13 cellular contexts compared by ENCODE assay signal in genomic region chr19:42024622-42025111, GRCh38. TPM values are rescaled to one million over a fixed set of nuclear protein-coding genes. Genes with fewer than 3 reads are reported as not detected.
A peak's percentile ranks its signal among the peaks of the same experiment; 100 is the strongest.
DNase-seq lines count a peak whose midpoint lies in the region; ATAC-seq and TF ChIP-seq lines count a peak whose summit lies in the region.
"Had no signal": no experiment of that assay in that cellular context is flagged by ENCODE, and none has a peak within 500 bp of the region (broad histone marks: within the 10 kb centered on the region; RNA-seq: fewer than 3 reads in every experiment).

No MANE protein-coding gene starts in this region.

- BruUV-seq in MCF 10A (replicated peaks; lab: Mats Ljungman, UMichigan): no TSS peak

- TF ChIP-seq CTCF in breast epithelium (IDR thresholded peaks at IDR 0.05) (no peak), MCF 10A (IDR thresholded peaks at IDR 0.05; ENCODE audit: unreplicated experiment) (no peak), fibroblast of lung (conservative IDR thresholded peaks at IDR 0.05 in 1 of 2, IDR thresholded peaks at IDR 0.05 in 1 of 2; ENCODE audit: low read depth in 1 of 2, low read length in 2 of 2) (no peak)

- H3K36me3 ChIP-seq in breast epithelium (no peaks in the 10 kb centered on the region), fibroblast of lung (ENCODE audit: control insufficient read depth, insufficient read depth, low read length) (no peaks in the 10 kb centered on the region), aorta (ENCODE audit: control insufficient read depth in 1 of 2, insufficient read depth in 2 of 2, low read length in 1 of 2) (peaks cover 0 to 2% of the 10 kb centered on the region in 2 donors)
- no peaks in the 10 kb centered on the region for H3K36me3 ChIP-seq in CD4-positive, alpha-beta memory T cell (ENCODE audit: insufficient read depth, low read length)
- H3K36me3 ChIP-seq: adrenal gland, SJCRH30 had no signal

- H3K4me2 ChIP-seq in fibroblast of lung (ENCODE audit: extremely low read depth, insufficient read depth, low read length): no peak overlapping the region

- peaks cover 22% of the 10 kb centered on the region for H3K27me3 Mint-ChIP-seq in MCF 10A (ENCODE audit: insufficient read depth, unreplicated experiment)
- peaks cover 12 to 15% of the 10 kb centered on the region in 2 donors for H3K27me3 Mint-ChIP-seq in CD4-positive, alpha-beta memory T cell
- peaks cover 4% of the 10 kb centered on the region for H3K27me3 Mint-ChIP-seq in activated CD8-positive, alpha-beta T cell treated with anti-CD3 and anti-CD28 coated beads, Interleukin-2, amount 10 ng/mL, durations not matched to agents 7 days and 5 days (ENCODE audit: low read depth)

- no peaks in the 10 kb centered on the region for H3K79me2 ChIP-seq in fibroblast of lung (ENCODE audit: control insufficient read depth, insufficient read depth, low read length)

- no peak for TF ChIP-seq POLR2A in breast epithelium (IDR thresholded peaks at IDR 0.05)

- H3K9me3 ChIP-seq in breast epithelium (no peaks in the 10 kb centered on the region), fibroblast of lung (ENCODE audit: control insufficient read depth, insufficient read depth, low read depth, low read length) (no peaks in the 10 kb centered on the region), aorta (ENCODE audit: control insufficient read depth, low read length) (no peaks in the 10 kb centered on the region)
- H3K9me3 ChIP-seq in CD4-positive, alpha-beta memory T cell (ENCODE audit: control insufficient read depth in 1 of 2, low read length in 2 of 2): no peaks in the 10 kb centered on the region
- H3K9me3 ChIP-seq: adrenal gland, SJCRH30 had no signal

- H3K4me3 ChIP-seq in breast epithelium (no peak overlapping the region), fibroblast of lung (replicated peaks in 1 of 4; ENCODE audit: control extremely low read depth in 1 of 4, insufficient read depth in 1 of 4, low read depth in 3 of 4, low read length in 4 of 4) (no peak overlapping the region), aorta (ENCODE audit: low read length in 2 of 2) (no peak overlapping the region)
- H3K4me3 ChIP-seq in CD4-positive, alpha-beta memory T cell (ENCODE audit: low read length in 2 of 2): no peak overlapping the region
- H3K4me3 ChIP-seq: adrenal gland, K562, SJCRH30 had no signal

- H3K4me3 Mint-ChIP-seq in MCF 10A (ENCODE audit: unreplicated experiment): no peak overlapping the region
- H3K4me3 Mint-ChIP-seq in CD4-positive, alpha-beta memory T cell: no peak overlapping the region
- no peak overlapping the region for H3K4me3 Mint-ChIP-seq in activated CD8-positive, alpha-beta T cell treated with anti-CD3 and anti-CD28 coated beads, Interleukin-2, amount 10 ng/mL, durations not matched to agents 7 days and 5 days
- H3K4me3 Mint-ChIP-seq: activated T-cell treated with anti-CD3 and anti-CD28 coated beads, Interleukin-2, amount 50 U/mL, for 24 hours had no signal

- H3K4me1 ChIP-seq in breast epithelium: no peaks in the 10 kb centered on the region
- peaks cover 3% of the 10 kb centered on the region for H3K4me1 ChIP-seq in fibroblast of lung (ENCODE audit: control insufficient read depth, extremely low read depth, insufficient read depth, low read length)
- no peaks in the 10 kb centered on the region for H3K4me1 ChIP-seq in aorta (ENCODE audit: control insufficient read depth in 1 of 2, insufficient read depth in 2 of 2, low read length in 2 of 2)
- H3K4me1 ChIP-seq in CD4-positive, alpha-beta memory T cell (ENCODE audit: insufficient read depth, low read length): no peaks in the 10 kb centered on the region
- H3K4me1 ChIP-seq: adrenal gland, SJCRH30 had no signal

- H3K36me3 Mint-ChIP-seq in MCF 10A (ENCODE audit: insufficient read depth, unreplicated experiment): peaks cover 7% of the 10 kb centered on the region
- H3K36me3 Mint-ChIP-seq in CD4-positive, alpha-beta memory T cell: no peaks in the 10 kb centered on the region
- no peaks in the 10 kb centered on the region for H3K36me3 Mint-ChIP-seq in activated CD8-positive, alpha-beta T cell treated with anti-CD3 and anti-CD28 coated beads, Interleukin-2, amount 10 ng/mL, durations not matched to agents 7 days and 5 days (ENCODE audit: low read depth)

- no peak overlapping the region for H3K9ac ChIP-seq in fibroblast of lung (ENCODE audit: insufficient read depth, low read length)

- no peaks in the 10 kb centered on the region for H3K27me3 ChIP-seq in breast epithelium
- peaks cover 2% of the 10 kb centered on the region for H3K27me3 ChIP-seq in fibroblast of lung (ENCODE audit: control insufficient read depth, insufficient read depth, low read length)
- no peaks in the 10 kb centered on the region for H3K27me3 ChIP-seq in aorta (ENCODE audit: control insufficient read depth in 1 of 2, insufficient read depth in 2 of 2, low read length in 1 of 2)
- H3K27me3 ChIP-seq in CD4-positive, alpha-beta memory T cell (ENCODE audit: insufficient read depth, low read length): no peaks in the 10 kb centered on the region
- H3K27me3 ChIP-seq: adrenal gland, SJCRH30 had no signal

- WGBS in aorta, 2 donors: 3 to 4% methylated on average over 12 of the region's 12 CpGs

- H2AFZ ChIP-seq in fibroblast of lung (ENCODE audit: low read length): no peak overlapping the region

- H3K27ac ChIP-seq in breast epithelium: peak overlapping the region; percentile 12 to 54
- H3K27ac ChIP-seq in fibroblast of lung (ENCODE audit: insufficient read depth, low read length): no peak overlapping the region
- no peak overlapping the region for H3K27ac ChIP-seq in aorta (ENCODE audit: low read depth in 1 of 2, low read length in 2 of 2)
- H3K27ac ChIP-seq in CD4-positive, alpha-beta memory T cell (ENCODE audit: low read depth, low read length): no peak overlapping the region
- H3K27ac ChIP-seq: adrenal gland, SJCRH30 had no signal

- H3K4me1 Mint-ChIP-seq in MCF 10A (ENCODE audit: insufficient read depth, unreplicated experiment): peaks cover 6% of the 10 kb centered on the region
- H3K4me1 Mint-ChIP-seq in CD4-positive, alpha-beta memory T cell: peaks cover 0 to 4% (median under 1%) of the 10 kb centered on the region in 4 donors
- H3K4me1 Mint-ChIP-seq in activated CD8-positive, alpha-beta T cell treated with anti-CD3 and anti-CD28 coated beads, Interleukin-2, amount 10 ng/mL, durations not matched to agents 7 days and 5 days (ENCODE audit: low read depth): peaks cover 5% of the 10 kb centered on the region

- intact Hi-C loops in breast epithelium (cut with DNase I; ENCODE audit: low total_unique reads): no loop called here
- intact Hi-C loops in MCF 10A (cut with micrococcal nuclease): no loop called here
- intact Hi-C loops in aorta (cut with DNase I): no loop called here
- intact Hi-C loops in CD4-positive, alpha-beta memory T cell (cut with micrococcal nuclease): no loop called here

- ATAC-seq in aorta (ENCODE audit: low FRiP score): peak; percentile 56
- ATAC-seq in activated CD8-positive, alpha-beta T cell treated with anti-CD3 and anti-CD28 coated beads, Interleukin-2, amount 10 ng/mL, durations not matched to agents 7 days and 5 days: no peak

- H4K20me1 ChIP-seq in fibroblast of lung (ENCODE audit: control insufficient read depth, extremely low read depth, insufficient read depth, low read length): no peaks in the 10 kb centered on the region

- CTCF ChIA-PET in MCF 10A (lab: Yijun Ruan, JAX): no interaction called here
- CTCF ChIA-PET in CD4-positive, alpha-beta memory T cell (lab: Charles Lee; ENCODE audit: partially characterized antibody): no interaction called here
- CTCF ChIA-PET in activated CD8-positive, alpha-beta T cell treated with anti-CD3 and anti-CD28 coated beads, Interleukin-2, amount 10 ng/mL, durations not matched to agents 7 days and 5 days (lab: Charles Lee): interaction anchor here (1.6 to 1.9 kb wide), 2 partner anchors 10 to 41 kb away, joined by 3 to 11 read pairs; no protein-coding TSS in a partner anchor

- no peaks in the 10 kb centered on the region for H3K9me3 Mint-ChIP-seq in MCF 10A (ENCODE audit: unreplicated experiment)
- no peaks in the 10 kb centered on the region for H3K9me3 Mint-ChIP-seq in CD4-positive, alpha-beta memory T cell
- no peaks in the 10 kb centered on the region for H3K9me3 Mint-ChIP-seq in activated CD8-positive, alpha-beta T cell treated with anti-CD3 and anti-CD28 coated beads, Interleukin-2, amount 10 ng/mL, durations not matched to agents 7 days and 5 days (ENCODE audit: insufficient read depth)
- H3K9me3 Mint-ChIP-seq: activated T-cell treated with anti-CD3 and anti-CD28 coated beads, Interleukin-2, amount 50 U/mL, for 24 hours had no signal

- no peak overlapping the region for H3K27ac Mint-ChIP-seq in MCF 10A (ENCODE audit: low read depth, unreplicated experiment)
- no peak overlapping the region for H3K27ac Mint-ChIP-seq in CD4-positive, alpha-beta memory T cell
- no peak overlapping the region for H3K27ac Mint-ChIP-seq in activated CD8-positive, alpha-beta T cell treated with anti-CD3 and anti-CD28 coated beads, Interleukin-2, amount 10 ng/mL, durations not matched to agents 7 days and 5 days
- H3K27ac Mint-ChIP-seq: activated T-cell treated with anti-CD3 and anti-CD28 coated beads, Interleukin-2, amount 50 U/mL, for 24 hours had no signal

- peak in 1 of 2 donors; percentile 24 for DNase-seq in breast epithelium (ENCODE audit: low spot score in 2 of 2)
- no peak for DNase-seq in MCF 10A (ENCODE audit: unreplicated experiment)
- DNase-seq in fibroblast of lung (ENCODE audit: low read depth in 2 of 2): peak; percentile 55 to 57
- DNase-seq in medulla oblongata (ENCODE audit: extremely low spot score): peak; percentile 26
- peak; percentile 63 to 81 for DNase-seq in aorta
- DNase-seq in OCI-M1 (lab: John Stamatoyannopoulos, UW): no peak
- DNase-seq in CD4-positive, alpha-beta memory T cell: no peak
- DNase-seq in activated CD8-positive, alpha-beta T cell treated with anti-CD3 and anti-CD28 coated beads, Interleukin-2, amount 10 ng/mL, durations not matched to agents 7 days and 5 days: no peak
- DNase-seq: activated T-cell treated with anti-CD3 and anti-CD28 coated beads, Interleukin-2, amount 50 U/mL, for 24 hours; adrenal gland; NCI-H1930; SJCRH30 had no signal

- POLR2A ChIA-PET in MCF 10A (lab: Yijun Ruan, JAX): no interaction called here
- POLR2A ChIA-PET in CD4-positive, alpha-beta memory T cell (lab: Charles Lee; ENCODE audit: partially characterized antibody): no interaction called here
- POLR2A ChIA-PET in activated CD8-positive, alpha-beta T cell treated with anti-CD3 and anti-CD28 coated beads, Interleukin-2, amount 10 ng/mL, durations not matched to agents 7 days and 5 days (lab: Charles Lee): no interaction called here

RNA-seq across cellular contexts. Expression of gene ATP1A3, which starts 30.6 kb away (rescaled TPM):
- total RNA-seq in breast epithelium: not detected
- not detected in 2 replicates for total RNA-seq in MCF 10A (2022)
- total RNA-seq in fibroblast of lung: under 0.01 and 0.17 TPM in 2 replicates
- polyA plus RNA-seq in fibroblast of lung: 0.05 TPM in 1 of 2 replicates, not detected in the other
- 0.16 and 0.20 TPM in 2 replicates for polyA plus RNA-seq in fibroblast of lung (2012)
- polyA minus RNA-seq in fibroblast of lung (ENCODE audit: low replicate concordance): 0.59 and 1.1 TPM in 2 replicates
- total RNA-seq in aorta: not detected
- polyA plus RNA-seq in aorta: under 1 TPM in 1 of 2 donors, not detected in 1; 0.38 TPM
- 1 to 10 TPM; 2.7 to 3.5 TPM for total RNA-seq in CD4-positive, alpha-beta memory T cell
- polyA plus RNA-seq in CD4-positive, alpha-beta memory T cell: under 1 TPM; 0.89 to 0.95 TPM
- 1 to 10 TPM; 2.3 to 3.3 TPM for total RNA-seq in activated CD8-positive, alpha-beta T cell treated with anti-CD3 and anti-CD28 coated beads, Interleukin-2, amount 10 ng/mL, durations not matched to agents 7 days and 5 days

RNA-seq across cellular contexts. Expression of gene GRIK5, which starts 45.3 kb away (rescaled TPM):
- 1 to 10 TPM in 2 of 3 donors, not detected in 1; 1.6 to 1.9 TPM for total RNA-seq in breast epithelium
- 1.6 and 1.8 TPM in 2 replicates for total RNA-seq in MCF 10A (2022)
- 0.77 and 3.5 TPM in 2 replicates for total RNA-seq in fibroblast of lung
- polyA plus RNA-seq in fibroblast of lung: 0.03 and 0.69 TPM in 2 replicates
- 0.31 and 1.4 TPM in 2 replicates for polyA plus RNA-seq in fibroblast of lung (2012)
- 0.12 and 3.6 TPM in 2 replicates for polyA minus RNA-seq in fibroblast of lung (ENCODE audit: low replicate concordance)
- total RNA-seq in aorta: 10 to 100 TPM; 20.8 to 24.5 TPM
- 10 to 100 TPM in 1 of 2 donors, 1 to 10 TPM in 1; 3.5 to 39.0 TPM for polyA plus RNA-seq in aorta
- total RNA-seq in CD4-positive, alpha-beta memory T cell: under 1 TPM; 0.12 to 0.17 TPM
- not detected for polyA plus RNA-seq in CD4-positive, alpha-beta memory T cell
- under 1 TPM; 0.37 to 0.73 TPM for total RNA-seq in activated CD8-positive, alpha-beta T cell treated with anti-CD3 and anti-CD28 coated beads, Interleukin-2, amount 10 ng/mL, durations not matched to agents 7 days and 5 days

RNA-seq across cellular contexts. Expression of gene ZNF574, which starts 51.3 kb away (rescaled TPM):
- total RNA-seq in breast epithelium: 10 to 100 TPM; 13.8 to 19.2 (median 15.1) TPM
- total RNA-seq in MCF 10A (2022): 12.2 and 13.5 TPM in 2 replicates
- total RNA-seq in fibroblast of lung: 7.7 and 9.9 TPM in 2 replicates
- 5.1 and 6.6 TPM in 2 replicates for polyA plus RNA-seq in fibroblast of lung
- polyA plus RNA-seq in fibroblast of lung (2012): 7.4 and 11.2 TPM in 2 replicates
- 34.2 and 46.5 TPM in 2 replicates for polyA minus RNA-seq in fibroblast of lung (ENCODE audit: low replicate concordance)
- total RNA-seq in aorta: 10 to 100 TPM in 1 of 2 donors, 1 to 10 TPM in 1; 9.0 to 10.3 TPM
- polyA plus RNA-seq in aorta: 1 to 10 TPM; 2.4 to 6.8 TPM
- 10 to 100 TPM; 25.1 to 26.0 TPM for total RNA-seq in CD4-positive, alpha-beta memory T cell
- 10 to 100 TPM; 14.8 to 24.6 TPM for polyA plus RNA-seq in CD4-positive, alpha-beta memory T cell
- 10 to 100 TPM; 14.0 to 14.3 TPM for total RNA-seq in activated CD8-positive, alpha-beta T cell treated with anti-CD3 and anti-CD28 coated beads, Interleukin-2, amount 10 ng/mL, durations not matched to agents 7 days and 5 days

Comparison
In these comparisons a context has a peak if more than half of its experiments do, and no peak if none do; other contexts are left out.
1. DNase-seq: peak in fibroblast of lung (2 of 2), medulla oblongata (single experiment) and aorta (2 of 2); none in MCF 10A (single experiment), OCI-M1 (single experiment), CD4-positive, alpha-beta memory T cell (0 of 5) and activated CD8-positive, alpha-beta T cell treated with anti-CD3 and anti-CD28 coated beads, Interleukin-2, amount 10 ng/mL, durations not matched to agents 7 days and 5 days (single experiment).
2. H3K27ac ChIP-seq: peak in breast epithelium (2 of 2); none in fibroblast of lung (single experiment), aorta (0 of 2) and CD4-positive, alpha-beta memory T cell (single experiment).